Comparison of ENCODE assay signal across 10 cellular contexts in the genomic region with DNA sequence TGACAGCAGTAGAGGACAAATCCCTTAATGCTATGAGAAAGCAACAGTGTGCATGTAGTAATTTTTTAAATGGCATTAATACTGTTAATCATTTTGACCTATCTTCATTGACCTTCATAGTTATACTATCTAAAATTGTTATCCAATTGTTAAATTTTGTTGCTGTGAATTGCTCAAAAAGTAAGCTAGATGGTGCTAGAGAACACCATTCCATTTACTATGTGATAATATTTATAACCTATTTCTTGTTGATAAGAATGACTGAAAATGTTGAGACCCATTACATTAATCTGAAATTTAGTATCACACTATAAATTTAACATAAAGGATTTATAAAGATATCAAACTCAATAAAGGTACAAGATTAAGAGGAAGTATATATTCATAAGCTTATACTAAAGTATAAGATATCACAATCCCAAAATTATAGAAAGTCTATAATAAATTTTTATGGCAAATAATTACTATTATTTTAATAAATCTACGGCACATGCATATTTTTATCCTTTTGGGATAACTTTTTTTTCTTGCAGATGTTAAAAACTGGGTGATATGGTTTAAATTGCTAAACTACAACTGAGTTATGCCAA.
DNase-seq lines count a peak whose midpoint lies in the region; ATAC-seq, FAIRE-seq and TF ChIP-seq lines count a peak whose summit lies in the region.
"Had no signal": no experiment of that assay in that cellular context is flagged by ENCODE, and none has a peak within 500 bp of the region (broad histone marks: within the 10 kb centered on the region; RNA-seq: fewer than 3 reads in every experiment).

No MANE protein-coding gene starts in this region.

- H3K4me3 Mint-ChIP-seq in CD8-positive, alpha-beta T cell: no peak overlapping the region
- H3K4me3 Mint-ChIP-seq: stimulated activated naive CD8-positive, alpha-beta T cell treated with anti-CD3 and anti-CD28 coated beads, Interleukin-15, Interleukin-2, amounts not matched to agents 100 ng/mL and 50 ng/mL, for 24 hours had no signal

- H3K36me3 Mint-ChIP-seq in CD8-positive, alpha-beta T cell: no peaks in the 10 kb centered on the region

- intact Hi-C loops in pancreas (cut with DNase I): no loop called here
- intact Hi-C loops in CD8-positive, alpha-beta T cell (cut with DNase I, micrococcal nuclease): no loop called here

- peak; percentile 50 for DNase-seq in NCI-H748 (lab: John Stamatoyannopoulos, UW; ENCODE audit: unreplicated experiment)
- peak; percentile 55 for DNase-seq in dermis blood vessel endothelial cell
- DNase-seq in pancreas: no peak
- DNase-seq in CD8-positive, alpha-beta T cell: no peak
- DNase-seq: activated gamma-delta T cell, NCI-H524 had no signal

- no peaks in the 10 kb centered on the region for H3K36me3 ChIP-seq in pancreas
- no peaks in the 10 kb centered on the region for H3K36me3 ChIP-seq in CD8-positive, alpha-beta T cell (ENCODE audit: insufficient read depth, low read length)

- H3K27ac ChIP-seq in pancreas: no peak overlapping the region
- no peak overlapping the region for H3K27ac ChIP-seq in CD8-positive, alpha-beta T cell (ENCODE audit: low read depth, low read length)

- no peak overlapping the region for H3K27ac Mint-ChIP-seq in CD8-positive, alpha-beta T cell
- H3K27ac Mint-ChIP-seq: stimulated activated naive CD8-positive, alpha-beta T cell treated with anti-CD3 and anti-CD28 coated beads, Interleukin-15, Interleukin-2, amounts not matched to agents 100 ng/mL and 50 ng/mL, for 24 hours had no signal

- peaks cover 3% of the 10 kb centered on the region for H3K9me3 Mint-ChIP-seq in CD8-positive, alpha-beta T cell
- H3K9me3 Mint-ChIP-seq: stimulated activated naive CD8-positive, alpha-beta T cell treated with anti-CD3 and anti-CD28 coated beads, Interleukin-15, Interleukin-2, amounts not matched to agents 100 ng/mL and 50 ng/mL, for 24 hours had no signal

- H3K9me3 ChIP-seq in pancreas: no peaks in the 10 kb centered on the region
- no peaks in the 10 kb centered on the region for H3K9me3 ChIP-seq in CD8-positive, alpha-beta T cell (ENCODE audit: low read length)

- ATAC-seq in pancreas: no peak
- no peak for ATAC-seq in GM21619 (IDR thresholded peaks at IDR 0.05; ENCODE audit: unreplicated experiment)
- no peak for ATAC-seq in CD8-positive, alpha-beta T cell
- ATAC-seq in HG02571 (IDR thresholded peaks at IDR 0.05; ENCODE audit: unreplicated experiment): no peak

- no peaks in the 10 kb centered on the region for H3K27me3 Mint-ChIP-seq in CD8-positive, alpha-beta T cell (ENCODE audit: low read depth)
- H3K27me3 Mint-ChIP-seq: stimulated activated naive CD8-positive, alpha-beta T cell treated with anti-CD3 and anti-CD28 coated beads, Interleukin-15, Interleukin-2, amounts not matched to agents 100 ng/mL and 50 ng/mL, for 24 hours had no signal

- POLR2A ChIA-PET in CD8-positive, alpha-beta T cell (lab: Charles Lee): no interaction called here

- H3K27me3 ChIP-seq in pancreas: peaks cover 0 to 3% (median 0%) of the 10 kb centered on the region in 4 donors
- no peaks in the 10 kb centered on the region for H3K27me3 ChIP-seq in CD8-positive, alpha-beta T cell (ENCODE audit: insufficient read depth, low read length)

- no peak overlapping the region for H3K4me3 ChIP-seq in pancreas
- H3K4me3 ChIP-seq in CD8-positive, alpha-beta T cell (ENCODE audit: low read depth, low read length): no peak overlapping the region

- 11 to 24% methylated on average over 1 of the region's 1 CpG for WGBS in pancreas, 2 donors

- H3K4me1 ChIP-seq in pancreas: no peaks in the 10 kb centered on the region
- H3K4me1 ChIP-seq in CD8-positive, alpha-beta T cell (ENCODE audit: insufficient read depth, low read length): no peaks in the 10 kb centered on the region

- no peaks in the 10 kb centered on the region for H3K4me1 Mint-ChIP-seq in CD8-positive, alpha-beta T cell (ENCODE audit: low read depth)

- TF ChIP-seq CTCF in GM12874 (IDR thresholded peaks at IDR 0.05; ENCODE audit: insufficient read depth, low read depth, low read length) (0 out of 2 replicates have a peak, but pooled peaks have one; percentile 1), pancreas (IDR thresholded peaks at IDR 0.05) (peak in 2 of 4 donors; percentile 9 to 19)
- TF ChIP-seq CTCF in CD8-positive, alpha-beta T cell (IDR thresholded peaks at IDR 0.05): no peak

- peak; percentile 70 for FAIRE-seq in pancreas (lab: Jason Lieb, UNC)

- CTCF ChIA-PET in CD8-positive, alpha-beta T cell (lab: Charles Lee): no interaction called here

Comparison
In these comparisons a context has a peak if more than half of its experiments do, and no peak if none do; other contexts are left out.
1. DNase-seq: peak in NCI-H748 (single experiment) and dermis blood vessel endothelial cell (single experiment); none in pancreas (0 of 6) and CD8-positive, alpha-beta T cell (0 of 7).